In genomic region chr2:70785137-70785911, GRCh38 we compare ENCODE assay signal across 8 cellular contexts. TPM values are rescaled to one million over a fixed set of nuclear protein-coding genes. Genes with fewer than 3 reads are reported as not detected.
DNase-seq lines count a peak whose midpoint lies in the region; ATAC-seq and TF ChIP-seq lines count a peak whose summit lies in the region.

No MANE protein-coding gene starts in this region.

- no peaks in the 10 kb centered on the region for H3K79me2 ChIP-seq in smooth muscle cell (ENCODE audit: low read depth)

- no peak for ATAC-seq in GM18858 (IDR thresholded peaks at IDR 0.05; ENCODE audit: unreplicated experiment)
- no peak for ATAC-seq in HG03196 (IDR thresholded peaks at IDR 0.05; ENCODE audit: unreplicated experiment)

- no peaks in the 10 kb centered on the region for H3K9me3 ChIP-seq in breast epithelium
- H3K9me3 ChIP-seq in WERI-Rb-1 (ENCODE audit: severe bottlenecking), result no peaks in the 10 kb centered on the region
- H3K9me3 ChIP-seq in smooth muscle cell (replicated peaks; ENCODE audit: low read depth), result no peaks in the 10 kb centered on the region

- WGBS in smooth muscle cell (ENCODE audit: low lambda C conversion rate), result 18% methylated on average over 7 of the region's 7 CpGs

- H3K36me3 Mint-ChIP-seq in MCF 10A (ENCODE audit: insufficient read depth, unreplicated experiment), result no peaks in the 10 kb centered on the region

- no peaks in the 10 kb centered on the region for H4K20me1 ChIP-seq in smooth muscle cell (ENCODE audit: low read depth)

- peaks cover 6% of the 10 kb centered on the region for H3K4me1 Mint-ChIP-seq in MCF 10A (ENCODE audit: insufficient read depth, unreplicated experiment)

- peak; percentile 51 for TF ChIP-seq CTCF in MCF 10A (IDR thresholded peaks at IDR 0.05; ENCODE audit: unreplicated experiment)
- no peak for TF ChIP-seq CTCF in breast epithelium (IDR thresholded peaks at IDR 0.05)
- TF ChIP-seq CTCF in WERI-Rb-1 (IDR thresholded peaks at IDR 0.05; ENCODE audit: low read depth, low read length), result peak; percentile 89
- peak; percentile 46 for TF ChIP-seq CTCF in smooth muscle cell (IDR thresholded peaks at IDR 0.05; ENCODE audit: borderline replicate concordance, insufficient read depth, poor library complexity, severe bottlenecking)

- peak; percentile 64 for DNase-seq in MCF 10A (ENCODE audit: unreplicated experiment)
- no peak for DNase-seq in breast epithelium (ENCODE audit: low spot score in 2 of 2)
- DNase-seq in NCI-H1105 (lab: John Stamatoyannopoulos, UW), result peak; percentile 23
- DNase-seq in WERI-Rb-1, result peak; percentile 81
- peak; percentile 6 for DNase-seq in fibroblast of peridontal ligament (ENCODE audit: extremely low read depth)
- no peak for DNase-seq in smooth muscle cell (lab: John Stamatoyannopoulos, UW; ENCODE audit: unreplicated experiment)

- H3K4me2 ChIP-seq in smooth muscle cell, result no peak overlapping the region

- POLR2A ChIA-PET in MCF 10A (lab: Yijun Ruan, JAX), result interaction anchor here (0.6 to 1.2 kb wide), 3 partner anchors 129 to 481 kb away, joined by 3 read pairs; no protein-coding TSS in a partner anchor

- H3K9me3 Mint-ChIP-seq in MCF 10A (ENCODE audit: unreplicated experiment), result no peaks in the 10 kb centered on the region

- H3K27me3 ChIP-seq in breast epithelium (peaks cover 0 to 29% of the 10 kb centered on the region in 2 donors), WERI-Rb-1 (ENCODE audit: insufficient read depth, low read depth, severe bottlenecking) (peaks cover 11% of the 10 kb centered on the region), smooth muscle cell (ENCODE audit: low read depth) (peaks cover 37% of the 10 kb centered on the region)

- H3K27ac Mint-ChIP-seq in MCF 10A (ENCODE audit: low read depth, unreplicated experiment), result no peak overlapping the region

- no peak overlapping the region for H3K4me3 Mint-ChIP-seq in MCF 10A (ENCODE audit: unreplicated experiment)

- CTCF ChIA-PET in MCF 10A (lab: Yijun Ruan, JAX), result interaction anchor here (0.6 to 3.0 kb wide), 19 partner anchors 9 to 483 kb away, joined by 3 to 16 read pairs (median 4); partner anchors contain the start of gene FAM136A

- TF ChIP-seq POLR2A in breast epithelium (IDR thresholded peaks at IDR 0.05), result no peak

- H3K4me1 ChIP-seq in breast epithelium, result no peaks in the 10 kb centered on the region
- peaks cover 6% of the 10 kb centered on the region for H3K4me1 ChIP-seq in smooth muscle cell (ENCODE audit: low read depth)

- H3K9ac ChIP-seq in smooth muscle cell (ENCODE audit: low read depth), result no peak overlapping the region

- H3F3A ChIP-seq in smooth muscle cell (ENCODE audit: low read depth), result peaks cover 8% of the 10 kb centered on the region

- intact Hi-C loops in MCF 10A (cut with micrococcal nuclease), result loop anchor here (1.0 kb wide), 3 partner anchors 98 to 481 kb away; no protein-coding TSS in a partner anchor
- intact Hi-C loops in breast epithelium (cut with DNase I; ENCODE audit: low total_unique reads), result no loop called here

- no TSS peak for BruUV-seq in MCF 10A (replicated peaks; lab: Mats Ljungman, UMichigan)

- no peaks in the 10 kb centered on the region for H3K36me3 ChIP-seq in breast epithelium
- no peaks in the 10 kb centered on the region for H3K36me3 ChIP-seq in WERI-Rb-1
- H3K36me3 ChIP-seq in smooth muscle cell (ENCODE audit: low read depth), result no peaks in the 10 kb centered on the region

- no peak overlapping the region for H2AFZ ChIP-seq in smooth muscle cell (ENCODE audit: low read depth)

- H3K27me3 Mint-ChIP-seq in MCF 10A (ENCODE audit: insufficient read depth, unreplicated experiment), result peaks cover 29% of the 10 kb centered on the region

- H3K27ac ChIP-seq in breast epithelium (no peak overlapping the region), WERI-Rb-1 (no peak overlapping the region), smooth muscle cell (ENCODE audit: low read depth) (no peak overlapping the region)

- H3K4me3 ChIP-seq in breast epithelium (no peak overlapping the region), WERI-Rb-1 (ENCODE audit: low read depth, low read length) (no peak overlapping the region), smooth muscle cell (no peak overlapping the region)

RNA-seq across cellular contexts. Expression of gene FIGLA, which starts 5.1 kb away (rescaled TPM):
- total RNA-seq in MCF 10A (2022) (not detected in 2 replicates), breast epithelium (not detected), smooth muscle cell (not detected in 2 replicates)
- not detected in 2 replicates for polyA plus RNA-seq in smooth muscle cell

RNA-seq across cellular contexts. Expression of gene ADD2, which starts 17.3 kb away (rescaled TPM):
- total RNA-seq in MCF 10A (2022) (0.23 and 0.34 TPM in 2 replicates), breast epithelium (1 to 10 TPM; 1.3 to 2.3 (median 1.9) TPM), smooth muscle cell (3.0 and 7.1 TPM in 2 replicates)
- polyA plus RNA-seq in smooth muscle cell, result 1.9 and 4.3 TPM in 2 replicates

RNA-seq across cellular contexts. Expression of gene CLEC4F, which starts 35.1 kb away (rescaled TPM):
- not detected in 2 replicates for total RNA-seq in MCF 10A (2022)
- under 1 TPM in 1 of 3 donors, not detected in 2; 0.88 TPM for total RNA-seq in breast epithelium
- not detected in 2 replicates for total RNA-seq in smooth muscle cell
- not detected in 2 replicates for polyA plus RNA-seq in smooth muscle cell

RNA-seq across cellular contexts. Expression of gene CD207, which starts 50.3 kb away (rescaled TPM):
- total RNA-seq in MCF 10A (2022) (not detected in 2 replicates), breast epithelium (under 1 TPM in 2 of 3 donors, not detected in 1; 0.33 to 0.88 TPM), smooth muscle cell (not detected in 2 replicates)
- polyA plus RNA-seq in smooth muscle cell, result not detected in 2 replicates

Comparison
In these comparisons a context has a peak if more than half of its experiments do, and no peak if none do; other contexts are left out.
1. DNase-seq: peak in MCF 10A (single experiment), NCI-H1105 (single experiment), WERI-Rb-1 (single experiment) and fibroblast of peridontal ligament (single experiment); none in breast epithelium (0 of 2) and smooth muscle cell (single experiment).
2. CTCF ChIP-seq: peak in MCF 10A (single experiment), WERI-Rb-1 (single experiment) and smooth muscle cell (single experiment); none in breast epithelium (0 of 3).